17 cellular contexts compared by ENCODE assay signal in genomic region chr1:201220388-201220715, GRCh38. TPM values are rescaled to one million over a fixed set of nuclear protein-coding genes. Genes with fewer than 3 reads are reported as not detected.
DNase-seq lines count a peak whose midpoint lies in the region; ATAC-seq and TF ChIP-seq lines count a peak whose summit lies in the region.
"Had no signal": no experiment of that assay in that cellular context is flagged by ENCODE, and none has a peak within 500 bp of the region (broad histone marks: within the 10 kb centered on the region; RNA-seq: fewer than 3 reads in every experiment).

No MANE protein-coding gene starts in this region.

- no peak overlapping the region for H3K4me3 ChIP-seq in right atrium auricular region
- H3K4me3 ChIP-seq in testis = no peak overlapping the region
- H3K4me3 ChIP-seq: BLaER1 treated with 17β-estradiol and CSF1 and Interleukin-3, amounts not matched to agents 10 nM and 100 nM; HAP-1 had no signal

- no peak for TF ChIP-seq POLR2A in testis (IDR thresholded peaks at IDR 0.05)

- ATAC-seq in left ventricle myocardium superior = no peak

- TF ChIP-seq CTCF in right atrium auricular region (IDR thresholded peaks at IDR 0.05) (no peak), type B pancreatic cell (conservative IDR thresholded peaks at IDR 0.05) (no peak), testis (IDR thresholded peaks at IDR 0.05) (no peak)

- H3K4me1 ChIP-seq in right atrium auricular region (no peaks in the 10 kb centered on the region), testis (peaks cover 6% of the 10 kb centered on the region)
- H3K4me1 ChIP-seq: HAP-1 had no signal

- WGBS in testis, 2 donors = 83 to 97% methylated on average over 1 of the region's 1 CpG

- H3K27ac Mint-ChIP-seq in type B pancreatic cell = no peak overlapping the region
- H3K27ac Mint-ChIP-seq: HFFc6 had no signal

- DNase-seq in right atrium auricular region (ENCODE audit: low spot score) = peak; percentile 34
- DNase-seq in left ventricle myocardium superior = no peak
- peak; percentile 4 for DNase-seq in amniotic epithelial cell (ENCODE audit: low read depth)
- peak; percentile 26 for DNase-seq in islet precursor cell
- DNase-seq in type B pancreatic cell (ENCODE audit: extremely low spot score, unreplicated experiment) = peak; percentile 11
- DNase-seq in LoVo (ENCODE audit: low spot score) = no peak
- DNase-seq in effector CD4-positive, alpha-beta T cell = no peak
- no peak for DNase-seq in testis
- DNase-seq: ACHN; CD4-positive, CD25-positive, alpha-beta regulatory T cell; DMS53; GF-D8; GOT3; HFFc6 had no signal

- intact Hi-C loops in left ventricle myocardium superior (cut with micrococcal nuclease) = no loop called here
- intact Hi-C loops in testis (cut with DNase I; ENCODE audit: low total_unique reads) = no loop called here

- no peaks in the 10 kb centered on the region for H3K36me3 Mint-ChIP-seq in type B pancreatic cell
- H3K36me3 Mint-ChIP-seq: CD4-positive, CD25-positive, alpha-beta regulatory T cell had no signal

- no peaks in the 10 kb centered on the region for H3K9me3 Mint-ChIP-seq in type B pancreatic cell
- H3K9me3 Mint-ChIP-seq: CD4-positive, CD25-positive, alpha-beta regulatory T cell; HFFc6 had no signal

- no peak overlapping the region for H3K4me3 Mint-ChIP-seq in type B pancreatic cell
- H3K4me3 Mint-ChIP-seq: CD4-positive, CD25-positive, alpha-beta regulatory T cell; HFFc6 had no signal

- peaks cover 5% of the 10 kb centered on the region for H3K4me1 Mint-ChIP-seq in type B pancreatic cell (ENCODE audit: unreplicated experiment)

- H3K27ac ChIP-seq in right atrium auricular region = no peak overlapping the region
- H3K27ac ChIP-seq in testis = no peak overlapping the region
- H3K27ac ChIP-seq: HL-60 had no signal

- H3K9me3 ChIP-seq in right atrium auricular region (no peaks in the 10 kb centered on the region), testis (no peaks in the 10 kb centered on the region)
- H3K9me3 ChIP-seq: BLaER1 treated with 17β-estradiol and CSF1 and Interleukin-3, amounts not matched to agents 10 nM and 100 nM; HAP-1 had no signal

- H3K27me3 ChIP-seq in right atrium auricular region (no peaks in the 10 kb centered on the region), testis (no peaks in the 10 kb centered on the region)

- H3K27me3 Mint-ChIP-seq in type B pancreatic cell = no peaks in the 10 kb centered on the region

- no peaks in the 10 kb centered on the region for H3K36me3 ChIP-seq in right atrium auricular region
- H3K36me3 ChIP-seq in testis (ENCODE audit: low read depth, missing control alignments) = no peaks in the 10 kb centered on the region
- H3K36me3 ChIP-seq: BLaER1 treated with 17β-estradiol and CSF1 and Interleukin-3, amounts not matched to agents 10 nM and 100 nM; HAP-1 had no signal

RNA-seq across cellular contexts. Expression of gene IGFN1, which starts 29.7 kb away (rescaled TPM):
- total RNA-seq in right atrium auricular region (not detected), left ventricle myocardium superior (not detected), type B pancreatic cell (ENCODE audit: low replicate concordance) (2.0 and 7.9 TPM in 2 replicates), testis (10 to 100 TPM; 12.5 to 16.4 TPM)
- polyA plus RNA-seq in testis (ENCODE audit: insufficient read depth, low read depth, low replicate concordance) = 8.2 TPM
- total RNA-seq: CD4-positive, CD25-positive, alpha-beta regulatory T cell; HFFc6 had no signal
- polyA plus RNA-seq: CD4-positive, CD25-positive, alpha-beta regulatory T cell had no signal

Comparison
In these comparisons a context has a peak if more than half of its experiments do, and no peak if none do; other contexts are left out.
1. DNase-seq: peak in right atrium auricular region (single experiment), amniotic epithelial cell (single experiment), islet precursor cell (single experiment) and type B pancreatic cell (single experiment); none in left ventricle myocardium superior (single experiment), LoVo (single experiment), effector CD4-positive, alpha-beta T cell (single experiment) and testis (single experiment).